Comparison of ENCODE assay signal across 3 cellular contexts in genomic region chr1:32192220-32192948, GRCh38.
TF ChIP-seq lines count a peak whose summit lies in the region.

No MANE protein-coding gene starts in this region.

TF ChIP-seq in GM12891, 5 proteins besides CTCF, POLR2A, EP300 and RAD21:
- no peak for TF ChIP-seq PAX5 (IDR thresholded peaks at IDR 0.05; ENCODE audit: insufficient read depth, low read length, severe bottlenecking)
- no peak for TF ChIP-seq SPI1 (IDR thresholded peaks at IDR 0.05; ENCODE audit: low read depth, low read length)
- TF ChIP-seq POU2F2 (IDR thresholded peaks at IDR 0.05; ENCODE audit: low read depth, low read length), result no peak
- TF ChIP-seq POLR2AphosphoS5 (IDR thresholded peaks at IDR 0.05; ENCODE audit: low read depth, low read length), result no peak
- no peak for TF ChIP-seq TAF1 (IDR thresholded peaks at IDR 0.05; ENCODE audit: low read depth, low read length)

TF ChIP-seq in HEK293, 187 proteins besides CTCF, POLR2A, EP300 and RAD21:
- TF ChIP-seq ZNF488 (tag by site-specific recombination; IDR thresholded peaks at IDR 0.05) (no peak), SCRT1 (tag by site-specific recombination; IDR thresholded peaks at IDR 0.05; ENCODE audit: borderline replicate concordance) (peak; percentile 78; the same call in 1 of the 2 replicates), SCRT2 (tag by site-specific recombination; IDR thresholded peaks at IDR 0.05) (peak; percentile 94), ZNF362 (tag by site-specific recombination; IDR thresholded peaks at IDR 0.05) (no peak)

TF ChIP-seq in H1, 55 proteins besides CTCF, POLR2A, EP300 and RAD21:
- no peak for TF ChIP-seq ASH2L (IDR thresholded peaks at IDR 0.05; ENCODE audit: low read length)
- TF ChIP-seq EZH2 (IDR thresholded peaks at IDR 0.05; ENCODE audit: low read depth, low read length, severe bottlenecking), result no peak
- TF ChIP-seq NRF1 (IDR thresholded peaks at IDR 0.05; ENCODE audit: low read depth, low read length), result no peak
- TF ChIP-seq CBX5 (IDR thresholded peaks at IDR 0.05; ENCODE audit: low read depth, low read length), result no peak
- no peak for TF ChIP-seq ATF2 (IDR thresholded peaks at IDR 0.05; ENCODE audit: low read length)
TF ChIP-seq in H1: peak in this region for 0.
